Comparison of ENCODE assay signal across 12 cellular contexts in the genomic region with DNA sequence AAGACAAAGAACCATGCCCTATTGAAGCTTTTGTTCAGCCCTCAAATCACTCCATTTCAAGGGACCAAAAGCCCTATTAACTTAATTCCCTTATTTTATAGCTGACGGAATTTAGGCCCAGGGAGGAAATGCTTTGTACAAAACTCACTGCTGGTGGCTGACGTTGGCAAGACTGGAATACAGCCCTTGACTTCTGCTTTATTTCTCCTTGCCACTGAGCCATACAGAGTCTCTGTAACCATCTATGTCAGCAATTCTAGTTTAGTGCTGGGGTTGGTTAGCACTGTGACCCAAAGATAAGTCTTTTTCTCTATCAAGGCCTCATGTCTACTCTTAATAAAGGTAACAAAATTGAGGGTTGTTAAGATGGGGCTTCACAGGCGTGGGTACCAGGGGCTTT.
"Had no signal": no experiment of that assay in that cellular context is flagged by ENCODE, and none has a peak within 500 bp of the region (broad histone marks: within the 10 kb centered on the region; RNA-seq: fewer than 3 reads in every experiment).

No MANE protein-coding gene starts in this region.

- ATAC-seq: activated CD4-positive, CD25-positive, alpha-beta regulatory T cell treated with anti-CD3 and anti-CD28 coated beads, Interleukin-2, amount 50 U/mL, for 24 hours; natural killer cell treated with Interleukin-12 subunit alpha and Interleukin-12 subunit beta and Interleukin-15 and Interleukin-18, amount 100 ng/mL, for 72 hours had no signal

- DNase-seq: activated naive CD4-positive, alpha-beta T cell treated with anti-CD3 and anti-CD28 coated beads, Interleukin-2, amount 50 U/mL, for 16 hours; erythroblast; head of caudate nucleus; mesenchymal stem cell; stimulated activated CD4-positive, alpha-beta T cell treated with anti-CD3 and anti-CD28 coated beads, Interleukin-15, amount 100 ng/mL, for 24 hours; stimulated activated CD4-positive, alpha-beta T cell treated with anti-CD3 and anti-CD28 coated beads, Interleukin-4, amount 100 ng/mL, for 24 hours had no signal

- H3K36me3 Mint-ChIP-seq: brain; natural killer cell treated with Interleukin-12 subunit alpha and Interleukin-12 subunit beta and Interleukin-15 and Interleukin-18, amount 100 ng/mL, for 72 hours had no signal

- H3K27ac Mint-ChIP-seq: activated T-helper 2 cell treated with anti-CD3 and anti-CD28 coated beads, Interferon-gamma antibody, Interleukin-2, Interleukin-4, amounts not matched to agents 10 μg/mL and 5 μg/mL and 100 μg/mL, durations not matched to agents 14 hours and 24 hours and 36 hours; dendritic cell treated with granulocyte-macrophage colony-stimulating factor and Interleukin-4, amounts not matched to agents 40 ng/mL and 50 ng/mL, for 4 days; natural killer cell treated with Interleukin-12 subunit alpha and Interleukin-12 subunit beta and Interleukin-15 and Interleukin-18, amount 100 ng/mL, for 72 hours; stimulated activated naive CD8-positive, alpha-beta T cell treated with anti-CD3 and anti-CD28 coated beads, Interleukin-15, Interleukin-2, amounts not matched to agents 100 ng/mL and 50 ng/mL, for 24 hours had no signal

- H3K9me3 Mint-ChIP-seq: activated T-helper 2 cell treated with anti-CD3 and anti-CD28 coated beads, Interferon-gamma antibody, Interleukin-2, Interleukin-4, amounts not matched to agents 10 μg/mL and 5 μg/mL and 100 μg/mL, durations not matched to agents 14 hours and 24 hours and 36 hours; brain; dendritic cell treated with granulocyte-macrophage colony-stimulating factor and Interleukin-4, amounts not matched to agents 40 ng/mL and 50 ng/mL, for 4 days; natural killer cell treated with Interleukin-12 subunit alpha and Interleukin-12 subunit beta and Interleukin-15 and Interleukin-18, amount 100 ng/mL, for 72 hours; stimulated activated naive CD8-positive, alpha-beta T cell treated with anti-CD3 and anti-CD28 coated beads, Interleukin-15, Interleukin-2, amounts not matched to agents 100 ng/mL and 50 ng/mL, for 24 hours had no signal

- H3K27me3 Mint-ChIP-seq: brain; dendritic cell treated with granulocyte-macrophage colony-stimulating factor and Interleukin-4, amounts not matched to agents 40 ng/mL and 50 ng/mL, for 4 days; natural killer cell treated with Interleukin-12 subunit alpha and Interleukin-12 subunit beta and Interleukin-15 and Interleukin-18, amount 100 ng/mL, for 72 hours; stimulated activated naive CD8-positive, alpha-beta T cell treated with anti-CD3 and anti-CD28 coated beads, Interleukin-15, Interleukin-2, amounts not matched to agents 100 ng/mL and 50 ng/mL, for 24 hours had no signal

- H3K4me3 Mint-ChIP-seq: brain; dendritic cell treated with granulocyte-macrophage colony-stimulating factor and Interleukin-4, amounts not matched to agents 40 ng/mL and 50 ng/mL, for 4 days; natural killer cell treated with Interleukin-12 subunit alpha and Interleukin-12 subunit beta and Interleukin-15 and Interleukin-18, amount 100 ng/mL, for 72 hours; stimulated activated naive CD8-positive, alpha-beta T cell treated with anti-CD3 and anti-CD28 coated beads, Interleukin-15, Interleukin-2, amounts not matched to agents 100 ng/mL and 50 ng/mL, for 24 hours had no signal
